In genomic region chr3:100288288-100288894, GRCh38 we compare ENCODE assay signal across 23 cellular contexts.
"Had no signal": no experiment of that assay in that cellular context is flagged by ENCODE, and none has a peak within 500 bp of the region (broad histone marks: within the 10 kb centered on the region; RNA-seq: fewer than 3 reads in every experiment).

No MANE protein-coding gene starts in this region.

- DNase-seq: Karpas-422, KG1, MG63, NCI-H1092, NCI-H1105 treated with DMSO at 0.1 percent for 48 hours, NCI-H1417 treated with DMSO at 0.1 percent for 48 hours, NCI-H146, NCI-H1694 treated with DMSO at 0.1 percent for 48 hours, NCI-H1930, NCI-H2081, NCI-H2107, NCI-H2227 treated with DMSO at 0.1 percent for 48 hours, NCI-H524, NCI-H526 treated with DMSO at 0.1 percent for 48 hours, NCI-H774, PC-3, SHP77, SK-N-SH, T-helper 1 cell, T-helper 2 cell had no signal

- H3K27ac Mint-ChIP-seq: IgD-negative memory B cell had no signal

- H3K27me3 ChIP-seq: MG63 had no signal

- H3K9me3 Mint-ChIP-seq: IgD-negative memory B cell had no signal

- H3K9me3 ChIP-seq: MG63, SK-N-SH had no signal

- H3K9ac ChIP-seq: SK-N-SH had no signal

- ATAC-seq: Panc1, PC-3 had no signal

- H3K4me3 Mint-ChIP-seq: IgD-negative memory B cell had no signal

- H3K4me3 ChIP-seq: MG63 had no signal

- H3K27ac ChIP-seq: RWPE1 had no signal

- H3K27me3 Mint-ChIP-seq: IgD-negative memory B cell had no signal

- H3K4me2 ChIP-seq: SK-N-SH had no signal
